ENCODE assay signal across 8 cellular contexts in genomic region chr1:27725374-27726172, GRCh38. TPM values are rescaled to one million over a fixed set of nuclear protein-coding genes. Genes with fewer than 3 reads are reported as not detected.
DNase-seq lines count a peak whose midpoint lies in the region; ATAC-seq and TF ChIP-seq lines count a peak whose summit lies in the region.

Gene FAM76A, plus strand, starts transcription at chr1:27725961. Its CDS starts 120 bp downstream, at chr1:27726081.

- H4K8ac ChIP-seq in IMR-90 (ENCODE audit: low read depth in 2 of 2, low read length in 2 of 2), result peak within 1 kb of the TSS; percentile 64 to 83

- H3K56ac ChIP-seq in IMR-90 (ENCODE audit: extremely low read depth, insufficient read depth, low read length), result peak within 1 kb of the TSS; percentile 56

- in situ Hi-C loops in IMR-90 (cut with MboI; ENCODE audit: low sequenced_read_pairs), result no loop called here

- H3K36me3 ChIP-seq in IMR-90 (ENCODE audit: control insufficient read depth, insufficient read depth, low read length), result no peaks in the 10 kb centered on the region
- H3K36me3 ChIP-seq in OCI-LY7 (ENCODE audit: insufficient read depth, low read length), result peaks cover 19% of the 10 kb centered on the region; the same call in 1 of the 2 replicates

- peak within 1 kb of the TSS; percentile 38 for H3K4ac ChIP-seq in IMR-90 (ENCODE audit: low read depth, low read length)

- H3K79me1 ChIP-seq in IMR-90 (ENCODE audit: low read depth in 1 of 2, low read length in 2 of 2), result peaks cover 4 to 9% of the 10 kb centered on the region in 2 experiments; a peak in 2 of 4 replicates

- WGBS in IMR-90 (ENCODE audit: extremely low coverage in 2 of 2, insufficient read length in 1 of 2), 2 experiments, result 3% methylated on average over 37 of the region's 72 CpGs; no CpG with 5 or more reads in 1 of the 2 experiments

- H2BK120ac ChIP-seq in IMR-90 (ENCODE audit: low read depth, low read length), result no peak within 1 kb of the TSS

- no peaks in the 10 kb centered on the region for H3K9me1 ChIP-seq in IMR-90 (ENCODE audit: insufficient read depth, low read length)

- intact Hi-C loops in IMR-90 (cut with micrococcal nuclease) (loop anchor here (2.0 to 5.0 kb wide), 2 partner anchors 49 to 107 kb away; partner anchors contain the start of gene PPP1R8), OCI-LY7 (cut with micrococcal nuclease; ENCODE audit: unreplicated experiment) (loop anchor here (1.0 to 5.0 kb wide), 2 partner anchors 47 to 105 kb away; partner anchors contain the start of genes PPP1R8 and STX12)

- H3K4me2 ChIP-seq in IMR-90 (ENCODE audit: low read depth, low read length) (peak within 1 kb of the TSS; percentile 99), OCI-LY7 (ENCODE audit: low read length) (peak within 1 kb of the TSS; percentile 95)

- no peak within 1 kb of the TSS for H2BK15ac ChIP-seq in IMR-90 (ENCODE audit: low read depth, low read length)

- DNase-seq in DMS153 (lab: John Stamatoyannopoulos, UW) (peak; percentile 100), IMR-90 (peak; percentile 99), OCI-LY7 (ENCODE audit: low spot score) (peak; percentile 100), activated T-cell treated with anti-CD3 and anti-CD28 coated beads for 24 hours (ENCODE audit: low read depth) (peak; percentile 99), epidermal melanocyte (ENCODE audit: insufficient read length, low spot score) (peak; percentile 96), middle frontal gyrus (ENCODE audit: extremely low spot score, low spot score) (peak; percentile 99)
- peak; percentile 99 for DNase-seq in stimulated activated CD8-positive, alpha-beta memory T cell treated with anti-CD3 and anti-CD28 coated beads, Interleukin-2, amount 100 ng/mL, for 48 hours (ENCODE audit: low read depth in 2 of 2)

- BruUV-seq in IMR-90 (replicated peaks; lab: Mats Ljungman, UMichigan) (no TSS peak), OCI-LY7 (replicated peaks; lab: Mats Ljungman, UMichigan) (no TSS peak)

- peak within 1 kb of the TSS; percentile 56 for H4K5ac ChIP-seq in IMR-90 (ENCODE audit: low read depth, low read length)

- no peak within 1 kb of the TSS for H2BK20ac ChIP-seq in IMR-90 (ENCODE audit: low read depth, low read length)

- H3K9me3 ChIP-seq in IMR-90 (ENCODE audit: control insufficient read depth, insufficient read depth, low read length), result no peaks in the 10 kb centered on the region
- no peaks in the 10 kb centered on the region for H3K9me3 ChIP-seq in OCI-LY7 (ENCODE audit: low read length)

- dilution Hi-C loops in IMR-90 (cut with HindIII; ENCODE audit: low sequenced_read_pairs, unreplicated experiment), result no loop called here

- peak within 1 kb of the TSS; percentile 16 for H2BK5ac ChIP-seq in IMR-90 (ENCODE audit: low read depth, low read length, poor library complexity, severe bottlenecking)

- H2AFZ ChIP-seq in IMR-90 (replicated peaks; ENCODE audit: low read length, poor library complexity) (peak within 1 kb of the TSS; percentile 93), OCI-LY7 (ENCODE audit: low read length) (peak within 1 kb of the TSS; percentile 91)

- no peaks in the 10 kb centered on the region for H3K4me1 ChIP-seq in IMR-90 (ENCODE audit: control insufficient read depth, insufficient read depth, low read length)
- peaks cover 19% of the 10 kb centered on the region for H3K4me1 ChIP-seq in OCI-LY7 (ENCODE audit: insufficient read depth, low read length, poor library complexity, severe bottlenecking)

- H3K9me2 ChIP-seq in OCI-LY7 (ENCODE audit: insufficient read depth, low read length), result no peaks in the 10 kb centered on the region

- peaks cover 8% of the 10 kb centered on the region; the same call in 1 of the 2 replicates for H3K79me2 ChIP-seq in OCI-LY7 (ENCODE audit: insufficient read depth, low read depth, low read length)

- peak within 1 kb of the TSS; percentile 95 for H3K9ac ChIP-seq in IMR-90 (ENCODE audit: low read depth, low read length)

- H3K23ac ChIP-seq in IMR-90 (ENCODE audit: low read depth, low read length), result peak within 1 kb of the TSS; percentile 28

- H3K4me3 ChIP-seq in IMR-90 (ENCODE audit: insufficient read depth, low read depth, low read length) (peak within 1 kb of the TSS; percentile 74), OCI-LY7 (ENCODE audit: low read depth, low read length, poor library complexity, severe bottlenecking) (peak within 1 kb of the TSS; percentile 85)

- H3K18ac ChIP-seq in IMR-90 (ENCODE audit: low read depth, low read length), result peak within 1 kb of the TSS; percentile 24; the same call in 1 of the 2 replicates

- peak; percentile 94 for ATAC-seq in GM21528 (IDR thresholded peaks at IDR 0.05; ENCODE audit: low FRiP score, unreplicated experiment)
- ATAC-seq in IMR-90 (ENCODE audit: low read depth), result peak; percentile 99

- 0 out of 2 replicates have a peak within 1 kb of the TSS, but pooled peaks have one; percentile 14 for H2AK5ac ChIP-seq in IMR-90 (ENCODE audit: low read depth, low read length)

- peak; percentile 72 for TF ChIP-seq POLR2A in IMR-90 (IDR thresholded peaks at IDR 0.05; ENCODE audit: low read depth, low read length)

- H3K27me3 ChIP-seq in IMR-90 (ENCODE audit: control insufficient read depth, insufficient read depth, low read length), result peaks cover 2% of the 10 kb centered on the region; the same call in 1 of the 2 replicates

- H4K20me1 ChIP-seq in IMR-90 (ENCODE audit: insufficient read depth, low read length) (no peaks in the 10 kb centered on the region), OCI-LY7 (ENCODE audit: insufficient read depth, low read length) (no peaks in the 10 kb centered on the region)

- H3K27ac ChIP-seq in IMR-90 (ENCODE audit: insufficient read depth, low read length) (peak within 1 kb of the TSS; percentile 43), OCI-LY7 (ENCODE audit: low read depth, low read length, poor library complexity, severe bottlenecking) (peak within 1 kb of the TSS; percentile 45)

- H4K91ac ChIP-seq in IMR-90 (ENCODE audit: insufficient read depth, low read depth, low read length), result no peak within 1 kb of the TSS

- TF ChIP-seq CTCF in IMR-90 (conservative IDR thresholded peaks at IDR 0.05; ENCODE audit: low read depth, low read length), result peak; percentile 63
- TF ChIP-seq CTCF in OCI-LY7 (conservative IDR thresholded peaks at IDR 0.05; ENCODE audit: low read length), result peak; percentile 74

- peak within 1 kb of the TSS; percentile 57 for H2AK9ac ChIP-seq in IMR-90 (replicated peaks; ENCODE audit: low read depth, low read length, poor library complexity)

- POLR2A ChIA-PET in IMR-90 (lab: Charles Lee; ENCODE audit: unreplicated experiment), result interaction anchor here (0.9 to 1.6 kb wide), 4 partner anchors 47 to 105 kb away, joined by 3 to 11 read pairs (median 4); partner anchors contain the start of genes IFI6, PPP1R8 and STX12
- POLR2A ChIA-PET in OCI-LY7 (lab: Charles Lee), result interaction anchor here (0.6 to 1.3 kb wide), 11 partner anchors 24 to 363 kb away, joined by 3 to 7 read pairs (median 3); partner anchors contain the start of genes PPP1R8 and STX12

- CTCF ChIA-PET in IMR-90 (lab: Yijun Ruan, JAX) (interaction anchor here (0.6 to 1.5 kb wide), 11 partner anchors 13 to 437 kb away, joined by 3 to 8 read pairs (median 4); partner anchors contain the start of genes IFI6 and STX12), OCI-LY7 (lab: Charles Lee; ENCODE audit: unreplicated experiment) (interaction anchor here (0.6 to 1.4 kb wide), 4 partner anchors 47 to 780 kb away, joined by 3 to 6 read pairs (median 3); partner anchors contain the start of gene STX12)

- TF ChIP-seq RAD21 in IMR-90 (IDR thresholded peaks at IDR 0.05; ENCODE audit: low read length), result no peak

- peak within 1 kb of the TSS; percentile 89 for H3K14ac ChIP-seq in IMR-90 (replicated peaks; ENCODE audit: low read depth, low read length)

TF ChIP-seq in IMR-90, 13 proteins besides CTCF, POLR2A, EP300 and RAD21 (continues in another document):
- TF ChIP-seq FOS (IDR thresholded peaks at IDR 0.05; ENCODE audit: low read depth, low read length) (peak; percentile 12; the same call in 1 of the 2 replicates), USF2 (IDR thresholded peaks at IDR 0.05; ENCODE audit: low read depth, low read length) (peak; percentile 86), RCOR1 (IDR thresholded peaks at IDR 0.05; ENCODE audit: insufficient replicate concordance, low read length) (no peak), NFE2L2 (IDR thresholded peaks at IDR 0.05; ENCODE audit: low read depth, low read length) (no peak; the same call in 1 of the 2 replicates), MAFK (IDR thresholded peaks at IDR 0.05; ENCODE audit: low read depth, low read length) (no peak), CHD1 (IDR thresholded peaks at IDR 0.05; ENCODE audit: low read depth, low read length) (no peak), SMC3 (IDR thresholded peaks at IDR 0.05; ENCODE audit: low read depth, low read length) (no peak), RFX5 (IDR thresholded peaks at IDR 0.05; ENCODE audit: low read depth, low read length) (peak; percentile 40; the same call in 1 of the 2 replicates), MAZ (IDR thresholded peaks at IDR 0.05; ENCODE audit: borderline replicate concordance, low read depth, low read length) (peak; percentile 82; the same call in 1 of the 2 replicates), MXI1 (IDR thresholded peaks at IDR 0.05; ENCODE audit: borderline replicate concordance, low read depth, low read length) (peak; percentile 62; the same call in 1 of the 2 replicates), BHLHE40 (IDR thresholded peaks at IDR 0.05; ENCODE audit: low read depth, low read length) (peak; percentile 84)
- TF ChIP-seq, protein P1, sequence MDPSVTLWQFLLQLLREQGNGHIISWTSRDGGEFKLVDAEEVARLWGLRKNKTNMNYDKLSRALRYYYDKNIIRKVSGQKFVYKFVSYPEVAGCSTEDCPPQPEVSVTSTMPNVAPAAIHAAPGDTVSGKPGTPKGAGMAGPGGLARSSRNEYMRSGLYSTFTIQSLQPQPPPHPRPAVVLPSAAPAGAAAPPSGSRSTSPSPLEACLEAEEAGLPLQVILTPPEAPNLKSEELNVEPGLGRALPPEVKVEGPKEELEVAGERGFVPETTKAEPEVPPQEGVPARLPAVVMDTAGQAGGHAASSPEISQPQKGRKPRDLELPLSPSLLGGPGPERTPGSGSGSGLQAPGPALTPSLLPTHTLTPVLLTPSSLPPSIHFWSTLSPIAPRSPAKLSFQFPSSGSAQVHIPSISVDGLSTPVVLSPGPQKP (IDR thresholded peaks at IDR 0.05; ENCODE audit: borderline replicate concordance, low read depth, low read length), result no peak

RNA-seq across cellular contexts. Expression of gene FAM76A, which starts in this region (rescaled TPM):
- total RNA-seq in IMR-90 (2012; rRNA removed) (8.6 and 10.0 TPM in 2 replicates), OCI-LY7 (2022) (16.3 and 19.6 TPM in 2 replicates)
- polyA plus RNA-seq in IMR-90 (2012; rRNA removed), result 2.3 and 2.6 TPM in 2 replicates
- 0.63 and 1.5 TPM in 2 replicates for polyA plus RNA-seq in IMR-90 (2012; cell fraction: cytosol; rRNA removed)
- polyA plus RNA-seq in IMR-90 (2012; cell fraction: nucleus; rRNA removed; ENCODE audit: low replicate concordance), result 1.5 and 4.8 TPM in 2 replicates
- 18.6 and 24.6 TPM in 2 replicates for total RNA-seq in OCI-LY7 (2014; rRNA removed; shearing (Covaris generic))

Comparison
In these comparisons a context has a peak if more than half of its experiments do, and no peak if none do; other contexts are left out.
1. Peak in every context shown above with its lines: DNase-seq, ATAC-seq, H3K4me3 ChIP-seq and H3K27ac ChIP-seq.